Comparison of ENCODE assay signal across 12 cellular contexts in the genomic region with DNA sequence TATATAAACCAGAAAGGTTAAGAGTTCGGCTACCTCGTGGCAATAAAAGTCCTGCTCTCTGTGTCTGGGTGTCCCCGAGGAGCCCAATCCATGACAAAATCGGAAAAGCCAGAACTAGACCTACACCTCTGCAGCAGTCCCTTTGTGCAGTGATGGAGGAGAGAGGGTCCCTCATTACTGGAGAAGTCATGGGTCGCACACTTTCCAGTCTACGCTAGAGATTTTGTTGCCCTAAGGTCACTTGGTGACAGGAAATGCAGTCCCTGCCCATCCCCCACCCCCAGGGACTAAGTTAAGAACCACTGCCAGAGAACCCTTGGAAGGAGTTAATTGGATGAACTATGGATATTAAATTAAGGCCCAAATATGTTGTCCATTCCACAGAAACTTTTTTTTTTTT.
DNase-seq lines count a peak whose midpoint lies in the region; ATAC-seq and TF ChIP-seq lines count a peak whose summit lies in the region.
"Had no signal": no experiment of that assay in that cellular context is flagged by ENCODE, and none has a peak within 500 bp of the region (broad histone marks: within the 10 kb centered on the region; RNA-seq: fewer than 3 reads in every experiment).

No MANE protein-coding gene starts in this region.

- peaks cover 32% of the 10 kb centered on the region for H3K36me3 Mint-ChIP-seq in activated naive CD8-positive, alpha-beta T cell treated with anti-CD3 and anti-CD28 coated beads for 36 hours

- H3K4me3 Mint-ChIP-seq in activated naive CD8-positive, alpha-beta T cell treated with anti-CD3 and anti-CD28 coated beads for 36 hours, result no peak overlapping the region

- H3K9me3 Mint-ChIP-seq in activated naive CD8-positive, alpha-beta T cell treated with anti-CD3 and anti-CD28 coated beads for 36 hours, result peaks cover 19% of the 10 kb centered on the region

- H3K9me3 ChIP-seq in Panc1 (ENCODE audit: control insufficient read depth, insufficient read depth, low read depth, low read length) (no peaks in the 10 kb centered on the region), ectodermal cell (ENCODE audit: control insufficient read depth, low read length) (no peaks in the 10 kb centered on the region), mucosa of rectum (ENCODE audit: control insufficient read depth in 2 of 2, low read length in 2 of 2) (peaks cover 0 to 4% of the 10 kb centered on the region in 2 donors), suprapubic skin (no peaks in the 10 kb centered on the region)

- peak overlapping the region; percentile 17; the same call in 1 of the 2 replicates for H3K27ac ChIP-seq in Panc1 (ENCODE audit: low read length)
- peak overlapping the region; percentile 100 for H3K27ac ChIP-seq in ectodermal cell (ENCODE audit: insufficient read depth, low read depth, low read length, poor library complexity, severe bottlenecking)
- H3K27ac ChIP-seq in mucosa of rectum (ENCODE audit: low read depth in 2 of 2, low read length in 2 of 2), result peak overlapping the region; percentile 78 to 91
- peak overlapping the region; percentile 92 for H3K27ac ChIP-seq in suprapubic skin

- no peaks in the 10 kb centered on the region for H3K36me3 ChIP-seq in Panc1 (ENCODE audit: control insufficient read depth, insufficient read depth, low read length)
- H3K36me3 ChIP-seq in ectodermal cell (ENCODE audit: control insufficient read depth, insufficient read depth, low read length), result no peaks in the 10 kb centered on the region
- H3K36me3 ChIP-seq in mucosa of rectum (ENCODE audit: control insufficient read depth in 2 of 2, insufficient read depth in 2 of 2, low read length in 2 of 2), result no peaks in the 10 kb centered on the region
- H3K36me3 ChIP-seq in suprapubic skin, result no peaks in the 10 kb centered on the region

- POLR2A ChIA-PET in Panc1 (lab: Charles Lee), result no interaction called here

- H3K27ac Mint-ChIP-seq in activated naive CD8-positive, alpha-beta T cell treated with anti-CD3 and anti-CD28 coated beads for 36 hours, result no peak overlapping the region

- ATAC-seq in Panc1, result no peak
- no peak for ATAC-seq in GM21576 (IDR thresholded peaks at IDR 0.05; ENCODE audit: unreplicated experiment)

- TF ChIP-seq POLR2A in suprapubic skin (IDR thresholded peaks at IDR 0.05), result no peak

- intact Hi-C loops in Panc1 (cut with micrococcal nuclease; ENCODE audit: unreplicated experiment), result no loop called here

- no peak for DNase-seq in Panc1 (ENCODE audit: low read depth, low spot score)
- no peak for DNase-seq in suprapubic skin (ENCODE audit: low spot score in 2 of 2)
- DNase-seq in NCI-H1092 treated with DMSO at 0.1 percent for 48 hours (lab: John Stamatoyannopoulos, UW), result no peak
- no peak for DNase-seq in activated T-cell treated with anti-CD3 and anti-CD28 coated beads, Interleukin-2, amount 50 U/mL, for 1 hour
- DNase-seq in activated naive CD8-positive, alpha-beta T cell treated with anti-CD3 and anti-CD28 coated beads for 36 hours, result no peak
- DNase-seq: activated CD4-positive, alpha-beta T cell treated with anti-CD3 and anti-CD28 coated beads for 4 hours; DMS79 treated with DMSO at 0.1 percent for 48 hours; NCI-H1694 treated with DMSO at 0.1 percent for 48 hours; SIG-M5 had no signal

- in situ Hi-C loops in Panc1 (cut with HindIII; ENCODE audit: low pct_unique_long_range_greater_than_20kb, low sequenced_read_pairs), result no loop called here

- H3K4me1 ChIP-seq in Panc1 (ENCODE audit: control insufficient read depth, insufficient read depth, low read length), result peaks cover 17% of the 10 kb centered on the region
- H3K4me1 ChIP-seq in ectodermal cell (ENCODE audit: control insufficient read depth, insufficient read depth, low read length), result peaks cover 6% of the 10 kb centered on the region
- H3K4me1 ChIP-seq in mucosa of rectum (ENCODE audit: control insufficient read depth in 2 of 2, insufficient read depth in 2 of 2, low read length in 2 of 2), result peaks cover 33 to 34% of the 10 kb centered on the region in 2 donors
- H3K4me1 ChIP-seq in suprapubic skin, result peaks cover 56% of the 10 kb centered on the region

- H3K4me3 ChIP-seq in Panc1 (ENCODE audit: low read depth in 2 of 2, low read length in 2 of 2), result no peak overlapping the region
- no peak overlapping the region for H3K4me3 ChIP-seq in ectodermal cell (ENCODE audit: insufficient read depth, low read depth, low read length)
- H3K4me3 ChIP-seq in mucosa of rectum (ENCODE audit: low read length in 2 of 2), result peak overlapping the region in 1 of 2 donors; percentile 62
- H3K4me3 ChIP-seq in suprapubic skin, result peak overlapping the region; percentile 33

- no TSS peak for BruUV-seq in Panc1 (replicated peaks; lab: Mats Ljungman, UMichigan)

- CTCF ChIA-PET in Panc1 (lab: Charles Lee), result no interaction called here

- peak overlapping the region in 1 of 2 donors; percentile 41 for H3K9ac ChIP-seq in mucosa of rectum (ENCODE audit: low read depth in 1 of 2, low read length in 2 of 2)

- TF ChIP-seq EP300 in suprapubic skin (IDR thresholded peaks at IDR 0.05), result no peak

- WGBS in ectodermal cell, 2 experiments, result 74 to 76% methylated on average over 6 of the region's 6 CpGs
- WGBS in suprapubic skin, result 70% methylated on average over 6 of the region's 6 CpGs

- H3K27me3 Mint-ChIP-seq in activated naive CD8-positive, alpha-beta T cell treated with anti-CD3 and anti-CD28 coated beads for 36 hours, result no peaks in the 10 kb centered on the region

- H3K4me1 Mint-ChIP-seq in activated naive CD8-positive, alpha-beta T cell treated with anti-CD3 and anti-CD28 coated beads for 36 hours, result peaks cover 42% of the 10 kb centered on the region

- TF ChIP-seq CTCF in Panc1 (IDR thresholded peaks at IDR 0.05), result no peak
- no peak for TF ChIP-seq CTCF in suprapubic skin (IDR thresholded peaks at IDR 0.05)

- no peaks in the 10 kb centered on the region for H3K27me3 ChIP-seq in Panc1 (ENCODE audit: control insufficient read depth, insufficient read depth, low read length)
- no peaks in the 10 kb centered on the region for H3K27me3 ChIP-seq in ectodermal cell (ENCODE audit: control insufficient read depth, insufficient read depth, low read length, poor library complexity, severe bottlenecking)
- no peaks in the 10 kb centered on the region for H3K27me3 ChIP-seq in mucosa of rectum (ENCODE audit: control insufficient read depth in 2 of 2, insufficient read depth in 2 of 2, low read length in 2 of 2)
- no peaks in the 10 kb centered on the region for H3K27me3 ChIP-seq in suprapubic skin

Comparison
In these comparisons a context has a peak if more than half of its experiments do, and no peak if none do; other contexts are left out.
1. H3K27ac ChIP-seq: peak in every context shown above with its lines; median percentile 100 in ectodermal cell; 92 in suprapubic skin; 84 in mucosa of rectum; 17 in Panc1.